8 cellular contexts compared by ENCODE assay signal in genomic region chr10:44864637-44865288, GRCh38. TPM values are rescaled to one million over a fixed set of nuclear protein-coding genes. Genes with fewer than 3 reads are reported as not detected.
DNase-seq lines count a peak whose midpoint lies in the region; ATAC-seq and TF ChIP-seq lines count a peak whose summit lies in the region.

No MANE protein-coding gene starts in this region.

- peaks cover 34% of the 10 kb centered on the region for H3K27me3 Mint-ChIP-seq in Caco-2 (ENCODE audit: insufficient read depth, unreplicated experiment)
- peaks cover 72% of the 10 kb centered on the region for H3K27me3 Mint-ChIP-seq in activated T-cell treated with anti-CD3 and anti-CD28 coated beads, Interleukin-2, amount 50 U/mL, for 72 hours (ENCODE audit: low read depth)

- peak overlapping the region; percentile 76 for H3K9ac ChIP-seq in HUES48 (ENCODE audit: low read depth, low read length)

- ATAC-seq in GM21423 (IDR thresholded peaks at IDR 0.05; ENCODE audit: unreplicated experiment) = peak; percentile 93
- ATAC-seq in activated T-cell treated with anti-CD3 and anti-CD28 coated beads, Interleukin-2, amount 50 U/mL, for 72 hours (replicated peaks in 1 of 2) = peak; percentile 83 to 87

- DNase-seq in Caco-2 (peak; percentile 91 to 98), OCI-M1 (lab: John Stamatoyannopoulos, UW) (peak; percentile 90), esophagus squamous epithelium (lab: John Stamatoyannopoulos, UW) (no peak), myocyte (ENCODE audit: low read depth) (peak; percentile 91)
- peak; percentile 83 to 89 for DNase-seq in activated T-cell treated with anti-CD3 and anti-CD28 coated beads, Interleukin-2, amount 50 U/mL, for 72 hours
- peak; percentile 79 for DNase-seq in stimulated activated CD8-positive, alpha-beta memory T cell treated with anti-CD3 and anti-CD28 coated beads, Interleukin-7, amount 100 ng/mL, for 24 hours (ENCODE audit: low read depth)

- H3K4me1 Mint-ChIP-seq in Caco-2 (ENCODE audit: low read depth, unreplicated experiment) = peaks cover 11% of the 10 kb centered on the region
- peaks cover 17% of the 10 kb centered on the region for H3K4me1 Mint-ChIP-seq in activated T-cell treated with anti-CD3 and anti-CD28 coated beads, Interleukin-2, amount 50 U/mL, for 72 hours (ENCODE audit: low read depth)

- intact Hi-C loops in Caco-2 (cut with micrococcal nuclease; ENCODE audit: unreplicated experiment) (loop anchor here (1.0 to 5.0 kb wide), 5 partner anchors 14 to 1193 kb away; partner anchors contain the start of genes DEPP1 and ZNF22), esophagus squamous epithelium (cut with DNase I) (no loop called here)

- no peak for TF ChIP-seq POLR2A in esophagus squamous epithelium (IDR thresholded peaks at IDR 0.05)

- CTCF ChIA-PET in Caco-2 (lab: Charles Lee) = interaction anchor here (0.8 to 4.2 kb wide), 7 partner anchors 11 to 1192 kb away, joined by 3 to 51 read pairs (median 4); no protein-coding TSS in a partner anchor

- peak overlapping the region; percentile 84 for H3K4me3 Mint-ChIP-seq in Caco-2 (ENCODE audit: unreplicated experiment)
- H3K4me3 Mint-ChIP-seq in activated T-cell treated with anti-CD3 and anti-CD28 coated beads, Interleukin-2, amount 50 U/mL, for 72 hours = peak overlapping the region; percentile 87 to 94

- H3K4me3 ChIP-seq in Caco-2 (ENCODE audit: low read depth, low read length) (peak overlapping the region; percentile 46), HUES48 (ENCODE audit: low read depth, low read length) (peak overlapping the region; percentile 74), esophagus squamous epithelium (peak overlapping the region; percentile 17 to 66 (median 48))

- no TSS peak for BruUV-seq in Caco-2 (replicated peaks; lab: Mats Ljungman, UMichigan)

- H3K9me3 Mint-ChIP-seq in Caco-2 (ENCODE audit: unreplicated experiment) = no peaks in the 10 kb centered on the region
- H3K9me3 Mint-ChIP-seq in activated T-cell treated with anti-CD3 and anti-CD28 coated beads, Interleukin-2, amount 50 U/mL, for 72 hours = no peaks in the 10 kb centered on the region

- H3K27me3 ChIP-seq in Caco-2 (replicated peaks; ENCODE audit: control insufficient read depth, insufficient read depth, low read length) = peaks cover 4% of the 10 kb centered on the region; the same call in 1 of the 2 replicates
- H3K27me3 ChIP-seq in HUES48 (ENCODE audit: control insufficient read depth, insufficient read depth, low read length) = peaks cover 33% of the 10 kb centered on the region
- H3K27me3 ChIP-seq in esophagus squamous epithelium = peaks cover 0 to 34% (median 0%) of the 10 kb centered on the region in 4 donors

- no peaks in the 10 kb centered on the region for H3K36me3 Mint-ChIP-seq in Caco-2 (ENCODE audit: insufficient read depth, unreplicated experiment)
- no peaks in the 10 kb centered on the region for H3K36me3 Mint-ChIP-seq in activated T-cell treated with anti-CD3 and anti-CD28 coated beads, Interleukin-2, amount 50 U/mL, for 72 hours (ENCODE audit: insufficient read depth in 2 of 2)

- WGBS in esophagus squamous epithelium, 2 donors = 0 to 1% methylated on average over 3 to 26 of the region's 42 CpGs

- H3K27ac ChIP-seq in HUES48 (ENCODE audit: low read depth, low read length) (no peak overlapping the region), esophagus squamous epithelium (peak overlapping the region in 3 of 4 donors; percentile 63 to 71 (median 65))

- H3K4me1 ChIP-seq in Caco-2 (peaks cover 15% of the 10 kb centered on the region), HUES48 (ENCODE audit: control insufficient read depth, insufficient read depth, low read length) (peaks cover 5% of the 10 kb centered on the region; the same call in 1 of the 2 replicates), esophagus squamous epithelium (peaks cover 8 to 37% (median 9%) of the 10 kb centered on the region in 3 donors)

- POLR2A ChIA-PET in Caco-2 (lab: Charles Lee) = interaction anchor here (1.0 kb wide), 1 partner anchor 14 kb away, joined by 3 read pairs; no protein-coding TSS in a partner anchor

- no peaks in the 10 kb centered on the region for H3K36me3 ChIP-seq in Caco-2 (ENCODE audit: control insufficient read depth, insufficient read depth, low read length)
- no peaks in the 10 kb centered on the region for H3K36me3 ChIP-seq in HUES48 (ENCODE audit: control insufficient read depth, insufficient read depth, low read length)
- no peaks in the 10 kb centered on the region for H3K36me3 ChIP-seq in esophagus squamous epithelium

- H3K9me3 ChIP-seq in Caco-2 = no peaks in the 10 kb centered on the region
- no peaks in the 10 kb centered on the region for H3K9me3 ChIP-seq in HUES48 (ENCODE audit: control insufficient read depth, insufficient read depth, low read length)
- H3K9me3 ChIP-seq in esophagus squamous epithelium = no peaks in the 10 kb centered on the region

- TF ChIP-seq CTCF in Caco-2 (IDR thresholded peaks at IDR 0.05; ENCODE audit: insufficient read depth in 1 of 2, low read depth in 1 of 2, low read length in 1 of 2, severe bottlenecking in 1 of 2, unreplicated experiment in 1 of 2) = peak; percentile 98 to 99
- TF ChIP-seq CTCF in esophagus squamous epithelium (IDR thresholded peaks at IDR 0.05) = peak; percentile 91 to 95 (median 93)

- peak overlapping the region; percentile 77 for H3K27ac Mint-ChIP-seq in Caco-2 (ENCODE audit: unreplicated experiment)
- H3K27ac Mint-ChIP-seq in activated T-cell treated with anti-CD3 and anti-CD28 coated beads, Interleukin-2, amount 50 U/mL, for 72 hours = no peak overlapping the region

RNA-seq across cellular contexts. Expression of gene TMEM72, which starts 46.4 kb away (rescaled TPM):
- total RNA-seq in Caco-2 (2022) = not detected in 2 replicates
- not detected for total RNA-seq in activated T-cell treated with anti-CD3 and anti-CD28 coated beads, Interleukin-2, amount 50 U/mL, for 72 hours
- not detected for total RNA-seq in esophagus squamous epithelium
- total RNA-seq in myocyte = 0.96 and 1.6 TPM in 2 replicates
- polyA plus RNA-seq in myocyte (2012) = 2.0 TPM
